In genomic region chr19:35329323-35329722, GRCh38 we compare ENCODE assay signal across 2 cellular contexts.
TF ChIP-seq lines count a peak whose summit lies in the region.

No MANE protein-coding gene starts in this region.

TF ChIP-seq in A549, 52 proteins besides CTCF, POLR2A, EP300 and RAD21:
- TF ChIP-seq FOSL2 (IDR thresholded peaks at IDR 0.05) (no peak), FOSL2 (CRISPR knock-in tag; IDR thresholded peaks at IDR 0.05) (no peak), ZSCAN20 (CRISPR knock-in tag; IDR thresholded peaks at IDR 0.05) (no peak), CHD2 (IDR thresholded peaks at IDR 0.05; ENCODE audit: low read length, partially characterized antibody) (no peak), SMC3 (IDR thresholded peaks at IDR 0.05) (no peak), GATA3 (IDR thresholded peaks at IDR 0.05; ENCODE audit: borderline replicate concordance) (no peak), KDM5A (IDR thresholded peaks at IDR 0.05) (no peak), ZNF302 (CRISPR knock-in tag; IDR thresholded peaks at IDR 0.05) (no peak), PBX3 (IDR thresholded peaks at IDR 0.05) (no peak), RARB (CRISPR knock-in tag; IDR thresholded peaks at IDR 0.05) (no peak), BCL3 (IDR thresholded peaks at IDR 0.05) (no peak), SREBF2 (IDR thresholded peaks at IDR 0.05) (no peak), HES2 (IDR thresholded peaks at IDR 0.05) (no peak)

TF ChIP-seq in GM12878, 131 proteins besides CTCF, POLR2A, EP300 and RAD21:
- TF ChIP-seq MYB (IDR thresholded peaks at IDR 0.05; ENCODE audit: borderline replicate concordance, low read depth, low read length) (no peak), POU2F2 (IDR thresholded peaks at IDR 0.05; ENCODE audit: borderline replicate concordance, low read depth, low read length) (no peak), ZNF384 (IDR thresholded peaks at IDR 0.05; ENCODE audit: borderline replicate concordance, low read depth, low read length) (no peak), SUPT20H (IDR thresholded peaks at IDR 0.05; ENCODE audit: borderline replicate concordance, control insufficient read depth, low read depth, low read length) (no peak), MXI1 (IDR thresholded peaks at IDR 0.05; ENCODE audit: low read depth, low read length) (0 out of 2 replicates have a peak, but pooled peaks have one; percentile 17), SMAD5 (IDR thresholded peaks at IDR 0.05; ENCODE audit: low read depth) (peak; percentile 72), ZSCAN29 (IDR thresholded peaks at IDR 0.05) (no peak), USF1 (IDR thresholded peaks at IDR 0.05; ENCODE audit: borderline replicate concordance, extremely low read length, insufficient read depth, low read depth, low read length) (no peak), TCF7 (IDR thresholded peaks at IDR 0.05; ENCODE audit: borderline replicate concordance) (no peak), ZBTB40 (IDR thresholded peaks at IDR 0.05; ENCODE audit: borderline replicate concordance) (no peak), MTA3 (IDR thresholded peaks at IDR 0.05; ENCODE audit: borderline replicate concordance, low read length) (no peak), BACH1 (IDR thresholded peaks at IDR 0.05; ENCODE audit: borderline replicate concordance) (peak; percentile 25; the same call in 1 of the 2 replicates), POLR2AphosphoS5 (IDR thresholded peaks at IDR 0.05; ENCODE audit: low read length) (0 out of 2 replicates have a peak, but pooled peaks have one; percentile 10), WRNIP1 (IDR thresholded peaks at IDR 0.05; ENCODE audit: borderline replicate concordance, low read depth, low read length) (no peak), EED (IDR thresholded peaks at IDR 0.05; ENCODE audit: low read depth) (no peak), NFYA (IDR thresholded peaks at IDR 0.05; ENCODE audit: borderline replicate concordance, low read depth, low read length) (no peak), MAX (IDR thresholded peaks at IDR 0.05; ENCODE audit: low read depth, low read length) (0 out of 2 replicates have a peak, but pooled peaks have one; percentile 30), POLR2AphosphoS2 (IDR thresholded peaks at IDR 0.05; ENCODE audit: low read depth, low read length) (no peak; the same call in 1 of the 2 replicates), ZNF592 (IDR thresholded peaks at IDR 0.05) (no peak), NFXL1 (IDR thresholded peaks at IDR 0.05; ENCODE audit: borderline replicate concordance) (no peak), CBX5 (IDR thresholded peaks at IDR 0.05; ENCODE audit: low read depth) (no peak), GABPA (IDR thresholded peaks at IDR 0.05; ENCODE audit: low read depth) (no peak), CHD2 (IDR thresholded peaks at IDR 0.05; ENCODE audit: borderline replicate concordance, low read depth, low read length) (no peak), E2F8 (IDR thresholded peaks at IDR 0.05; ENCODE audit: low read depth, partially characterized antibody) (no peak), PKNOX1 (IDR thresholded peaks at IDR 0.05) (no peak), ZNF274 (IDR thresholded peaks at IDR 0.05; ENCODE audit: insufficient read depth, insufficient read length) (no peak), CUX1 (IDR thresholded peaks at IDR 0.05; ENCODE audit: insufficient replicate concordance, low read depth, low read length) (no peak), BRCA1 (IDR thresholded peaks at IDR 0.05; ENCODE audit: low read depth, low read length) (no peak), YY1 (IDR thresholded peaks at IDR 0.05; ENCODE audit: low read depth, low read length) (no peak), JUNB (IDR thresholded peaks at IDR 0.05) (no peak), TBL1XR1 (IDR thresholded peaks at IDR 0.05; ENCODE audit: low read depth, low read length) (no peak), TARDBP (IDR thresholded peaks at IDR 0.05; ENCODE audit: borderline replicate concordance) (no peak), ATF3 (IDR thresholded peaks at IDR 0.05; ENCODE audit: borderline replicate concordance, extremely low read depth, low read depth, low read length) (no peak)
TF ChIP-seq in GM12878: peak in this region for 5.
